In genomic region chr10:98659951-98660350, GRCh38 we compare ENCODE assay signal across 17 cellular contexts.
A peak's percentile ranks its signal among the peaks of the same experiment; 100 is the strongest.
DNase-seq lines count a peak whose midpoint lies in the region; ATAC-seq and TF ChIP-seq lines count a peak whose summit lies in the region.
"Had no signal": no experiment of that assay in that cellular context is flagged by ENCODE, and none has a peak within 500 bp of the region (broad histone marks: within the 10 kb centered on the region; RNA-seq: fewer than 3 reads in every experiment).

No MANE protein-coding gene starts in this region.

- H3K4me3 Mint-ChIP-seq in Calu3 (ENCODE audit: low read depth, unreplicated experiment), result no peak overlapping the region
- H3K4me3 Mint-ChIP-seq: CD4-positive, CD25-positive, alpha-beta regulatory T cell; CD8-positive, alpha-beta memory T cell; H9 had no signal

- H3K36me3 Mint-ChIP-seq in Calu3 (ENCODE audit: insufficient read depth, unreplicated experiment), result no peaks in the 10 kb centered on the region
- H3K36me3 Mint-ChIP-seq: CD4-positive, CD25-positive, alpha-beta regulatory T cell; CD8-positive, alpha-beta memory T cell had no signal

- no peaks in the 10 kb centered on the region for H3K9me3 Mint-ChIP-seq in Calu3 (ENCODE audit: low read depth, unreplicated experiment)

- H3K27me3 Mint-ChIP-seq in Calu3 (ENCODE audit: unreplicated experiment), result no peaks in the 10 kb centered on the region

- no TSS peak for BruUV-seq in Calu3 (replicated peaks; lab: Mats Ljungman, UMichigan)

- no peaks in the 10 kb centered on the region for H3K27me3 ChIP-seq in adipocyte (replicated peaks; ENCODE audit: control insufficient read depth, insufficient read depth, low read length)
- H3K27me3 ChIP-seq: BE2C had no signal

- H3K27ac Mint-ChIP-seq in Calu3 (ENCODE audit: unreplicated experiment), result no peak overlapping the region
- H3K27ac Mint-ChIP-seq: CD4-positive, CD25-positive, alpha-beta regulatory T cell; CD8-positive, alpha-beta memory T cell; H9 had no signal

- peaks cover 8% of the 10 kb centered on the region for H3K9me3 ChIP-seq in adipocyte (ENCODE audit: control insufficient read depth, low read length)
- H3K9me3 ChIP-seq: BE2C had no signal

- TF ChIP-seq CTCF in fibroblast of villous mesenchyme (IDR thresholded peaks at IDR 0.05; ENCODE audit: insufficient read depth, low read depth, low read length), result no peak
- no peak for TF ChIP-seq CTCF in retinal pigment epithelial cell (conservative IDR thresholded peaks at IDR 0.05; ENCODE audit: low read depth, low read length)
- TF ChIP-seq CTCF in Calu3 (IDR thresholded peaks at IDR 0.05; ENCODE audit: unreplicated experiment), result no peak

- DNase-seq in adipocyte (ENCODE audit: low read depth) (no peak), fibroblast of villous mesenchyme (ENCODE audit: low read depth) (peak; percentile 33), retinal pigment epithelial cell (ENCODE audit: low read depth) (peak; percentile 18), Calu3 (no peak)
- DNase-seq in activated CD4-positive, alpha-beta T cell treated with anti-CD3 and anti-CD28 coated beads, Interleukin-2, amount 50 U/mL, for 1 hour, result no peak
- DNase-seq: ACHN; BE2C; C1 segment of cervical spinal cord; Caco-2; CD4-positive, CD25-positive, alpha-beta regulatory T cell; CD8-positive, alpha-beta memory T cell; DMS153; DMS79; GF-D8; H9 had no signal

- intact Hi-C loops in Calu3 (cut with micrococcal nuclease; ENCODE audit: unreplicated experiment), result no loop called here

- no peaks in the 10 kb centered on the region for H3K4me1 Mint-ChIP-seq in Calu3 (ENCODE audit: low read depth, unreplicated experiment)
- H3K4me1 Mint-ChIP-seq: CD4-positive, CD25-positive, alpha-beta regulatory T cell; CD8-positive, alpha-beta memory T cell had no signal

- H3K4me3 ChIP-seq in adipocyte (ENCODE audit: low read length), result peak overlapping the region; percentile 2
- H3K4me3 ChIP-seq in fibroblast of villous mesenchyme (ENCODE audit: low read depth, low read length), result no peak overlapping the region
- H3K4me3 ChIP-seq in retinal pigment epithelial cell (ENCODE audit: low read length), result no peak overlapping the region

- CTCF ChIA-PET in Calu3 (lab: Charles Lee), result no interaction called here

- H3K4me1 ChIP-seq in adipocyte (ENCODE audit: control insufficient read depth, insufficient read depth, low read length), result peaks cover 26% of the 10 kb centered on the region
- H3K4me1 ChIP-seq: BE2C, Caco-2 had no signal

- H3K9ac ChIP-seq in adipocyte (ENCODE audit: low read length), result no peak overlapping the region

- ATAC-seq in GM21619 (IDR thresholded peaks at IDR 0.05; ENCODE audit: unreplicated experiment) (no peak), HG03095 (IDR thresholded peaks at IDR 0.05; ENCODE audit: unreplicated experiment) (no peak)

- no peaks in the 10 kb centered on the region for H3K36me3 ChIP-seq in adipocyte (ENCODE audit: control insufficient read depth, insufficient read depth, low read length, severe bottlenecking)
- H3K36me3 ChIP-seq: BE2C had no signal

Comparison
In these comparisons a context has a peak if more than half of its experiments do, and no peak if none do; other contexts are left out.
1. DNase-seq: peak in fibroblast of villous mesenchyme (single experiment) and retinal pigment epithelial cell (single experiment); none in adipocyte (single experiment), Calu3 (single experiment) and activated CD4-positive, alpha-beta T cell treated with anti-CD3 and anti-CD28 coated beads, Interleukin-2, amount 50 U/mL, for 1 hour (single experiment).